Comparison of ENCODE assay signal across 20 cellular contexts in genomic region chr6:41425511-41425910, GRCh38.
DNase-seq lines count a peak whose midpoint lies in the region; ATAC-seq, FAIRE-seq and TF ChIP-seq lines count a peak whose summit lies in the region.
"Had no signal": no experiment of that assay in that cellular context is flagged by ENCODE, and none has a peak within 500 bp of the region (broad histone marks: within the 10 kb centered on the region; RNA-seq: fewer than 3 reads in every experiment).

No MANE protein-coding gene starts in this region.

- POLR2A ChIA-PET in HepG2 (lab: Yijun Ruan, JAX) = interaction anchor here (1.0 to 1.4 kb wide), 2 partner anchors 92 to 121 kb away, joined by 3 to 4 read pairs; no protein-coding TSS in a partner anchor

- ATAC-seq in HepG2 (no peak), right lobe of liver (no peak), GM19035 (IDR thresholded peaks at IDR 0.05; ENCODE audit: unreplicated experiment) (no peak), omental fat pad (ENCODE audit: low FRiP score) (no peak)
- ATAC-seq: GM12878, HCT116 had no signal

- WGBS in HepG2 (ENCODE audit: low lambda C conversion rate) = 70% methylated on average over 1 of the region's 1 CpG
- WGBS in right lobe of liver (ENCODE audit: insufficient coverage, low coverage, low lambda C conversion rate, missing lambda C conversion rate) = 100% methylated on average over 1 of the region's 1 CpG

- H3K4me1 ChIP-seq in HepG2 (ENCODE audit: insufficient read depth, low read length) (peaks cover 40% of the 10 kb centered on the region), right lobe of liver (peaks cover 0 to 11% (median 0%) of the 10 kb centered on the region in 4 donors), osteoblast (ENCODE audit: insufficient read depth, low read length) (peaks cover 20% of the 10 kb centered on the region), tibial artery (peaks cover 0 to 49% (median 43%) of the 10 kb centered on the region in 4 donors)

- H3K9me3 ChIP-seq in HepG2 (ENCODE audit: low read length) = no peaks in the 10 kb centered on the region
- no peaks in the 10 kb centered on the region for H3K9me3 ChIP-seq in right lobe of liver
- no peaks in the 10 kb centered on the region for H3K9me3 ChIP-seq in osteoblast (ENCODE audit: low read depth, low read length)
- no peaks in the 10 kb centered on the region for H3K9me3 ChIP-seq in tibial artery
- H3K9me3 ChIP-seq: BLaER1, Caco-2 had no signal

- in situ Hi-C loops in HepG2 (cut with HindIII; ENCODE audit: extremely low pct_ligation_motif_present, low pct_unique_long_range_greater_than_20kb) = loop anchor here (5.0 kb wide), 2 partner anchors 122 to 167 kb away; partner anchors contain the start of gene FOXP4

- no peak for TF ChIP-seq RAD21 in HepG2 (CRISPR knock-in tag; IDR thresholded peaks at IDR 0.05)

- H3K4me2 ChIP-seq in HepG2 (ENCODE audit: low read depth, low read length) = no peak overlapping the region
- H3K4me2 ChIP-seq in osteoblast (ENCODE audit: insufficient read depth, low read length) = no peak overlapping the region

- no peak for TF ChIP-seq EP300 in HepG2 (IDR thresholded peaks at IDR 0.05; ENCODE audit: low read depth in 2 of 2, low read length in 2 of 2)
- no peak for TF ChIP-seq EP300 in HepG2 (CRISPR knock-in tag; IDR thresholded peaks at IDR 0.05; ENCODE audit: borderline replicate concordance)

- CTCF ChIA-PET in HepG2 (lab: Yijun Ruan, JAX; ENCODE audit: low intra/inter-chr PET ratio, low total read pairs) = interaction anchor here (1.5 to 4.1 kb wide), 4 partner anchors 163 to 258 kb away, joined by 3 to 63 read pairs (median 8); no protein-coding TSS in a partner anchor

- peaks cover 2 to 55% of the 10 kb centered on the region in 2 experiments; a peak in 4 of 5 replicates for H3K27me3 ChIP-seq in HepG2 (ENCODE audit: control insufficient read depth in 1 of 2, insufficient read depth in 2 of 2, low read length in 2 of 2)
- no peaks in the 10 kb centered on the region for H3K27me3 ChIP-seq in right lobe of liver
- peaks cover 55% of the 10 kb centered on the region for H3K27me3 ChIP-seq in osteoblast (ENCODE audit: insufficient read depth, low read length)
- H3K27me3 ChIP-seq in tibial artery = no peaks in the 10 kb centered on the region

- FAIRE-seq in HepG2 (lab: Jason Lieb, UNC) = no peak
- FAIRE-seq: A204.1, GM12878 had no signal

- H3K79me2 ChIP-seq in HepG2 (ENCODE audit: insufficient read depth, low read length) (no peaks in the 10 kb centered on the region), osteoblast (ENCODE audit: insufficient read depth, low read length) (no peaks in the 10 kb centered on the region)

- no peak for DNase-seq in HepG2 (ENCODE audit: low spot score)
- DNase-seq in right lobe of liver = no peak
- DNase-seq in osteoblast (ENCODE audit: insufficient read length, low spot score, missing footprints) = peak; percentile 35
- no peak for DNase-seq in tibial artery
- DNase-seq in omental fat pad (ENCODE audit: low spot score) = no peak
- DNase-seq: Caco-2; CD8-positive, alpha-beta T cell; DMS 273 treated with DMSO at 0.1 percent for 48 hours; DMS79; EL; GDM1; GM23248; H9 had no signal

- H2AFZ ChIP-seq in HepG2 (ENCODE audit: low read length) (no peak overlapping the region), osteoblast (ENCODE audit: low read length) (no peak overlapping the region)
- H2AFZ ChIP-seq: GM23248 had no signal

- TF ChIP-seq CTCF in HepG2 (CRISPR knock-in tag; IDR thresholded peaks at IDR 0.05) = no peak
- no peak for TF ChIP-seq CTCF in right lobe of liver (IDR thresholded peaks at IDR 0.05)
- TF ChIP-seq CTCF in osteoblast (IDR thresholded peaks at IDR 0.05; ENCODE audit: extremely low read depth, low read depth, low read length) = no peak
- no peak for TF ChIP-seq CTCF in tibial artery (IDR thresholded peaks at IDR 0.05)
- TF ChIP-seq CTCF in omental fat pad (IDR thresholded peaks at IDR 0.05) = no peak

- H3K4me3 ChIP-seq in HepG2 (replicated peaks in 1 of 3; ENCODE audit: insufficient read depth in 1 of 3, low read depth in 2 of 3, low read length in 3 of 3) (no peak overlapping the region), right lobe of liver (no peak overlapping the region), osteoblast (ENCODE audit: insufficient read depth, low read length) (no peak overlapping the region), tibial artery (no peak overlapping the region)
- H3K4me3 ChIP-seq: BLaER1, GM12878, GM23248 had no signal

- TF ChIP-seq POLR2A in HepG2 (IDR thresholded peaks at IDR 0.05; ENCODE audit: insufficient read depth in 1 of 2, low read depth in 2 of 2, low read length in 2 of 2) (no peak), right lobe of liver (IDR thresholded peaks at IDR 0.05) (no peak)

- BruUV-seq in HepG2 (replicated peaks; lab: Mats Ljungman, UMichigan) = no TSS peak

- intact Hi-C loops in HepG2 (cut with micrococcal nuclease; ENCODE audit: unreplicated experiment) (no loop called here), right lobe of liver (cut with DNase I) (loop anchor here in 1 of 2 donors (10.0 kb wide), 1 partner anchor 169 kb away; no protein-coding TSS in a partner anchor), tibial artery (cut with DNase I; ENCODE audit: low total_unique reads) (loop anchor here (5.0 kb wide), 3 partner anchors 47 to 122 kb away; partner anchors contain the start of gene FOXP4)

- H4K20me1 ChIP-seq in HepG2 (ENCODE audit: insufficient read depth, low read length) (no peaks in the 10 kb centered on the region), osteoblast (ENCODE audit: insufficient read depth, low read length) (no peaks in the 10 kb centered on the region)

- H3K36me3 ChIP-seq in HepG2 (replicated peaks in 1 of 2; ENCODE audit: control insufficient read depth in 1 of 2, insufficient read depth in 2 of 2, low read length in 2 of 2) (no peaks in the 10 kb centered on the region), right lobe of liver (no peaks in the 10 kb centered on the region), osteoblast (ENCODE audit: insufficient read depth, low read length) (no peaks in the 10 kb centered on the region), tibial artery (no peaks in the 10 kb centered on the region)
- H3K36me3 ChIP-seq: BLaER1 had no signal

- no peak overlapping the region for H3K9ac ChIP-seq in HepG2 (ENCODE audit: insufficient read depth, low read depth, low read length)
- H3K9ac ChIP-seq: BLaER1, GM23248 had no signal

- H3K27ac ChIP-seq in HepG2 (ENCODE audit: extremely low read length, insufficient read depth, low read length) (no peak overlapping the region), right lobe of liver (no peak overlapping the region), osteoblast (ENCODE audit: low read depth, low read length) (no peak overlapping the region), tibial artery (peak overlapping the region; percentile 81 to 86)
- H3K27ac ChIP-seq: 22Rv1, BLaER1, C4-2B, GM23248 had no signal

TF ChIP-seq in HepG2, 621 proteins besides CTCF, POLR2A, EP300 and RAD21 (continues in another document):
- TF ChIP-seq KDM1A (CRISPR knock-in tag; IDR thresholded peaks at IDR 0.05) (peak; percentile 72; the same call in 1 of the 2 replicates), ZNF609 (CRISPR knock-in tag; IDR thresholded peaks at IDR 0.05; ENCODE audit: borderline replicate concordance) (no peak), ZNF282 (IDR thresholded peaks at IDR 0.05; ENCODE audit: partially characterized antibody) (no peak), HNF4G (IDR thresholded peaks at IDR 0.05; ENCODE audit: borderline replicate concordance, low read depth, low read length) (no peak), HNF4G (CRISPR knock-in tag; IDR thresholded peaks at IDR 0.05; ENCODE audit: borderline replicate concordance, low read depth) (no peak), TOE1 (CRISPR knock-in tag; IDR thresholded peaks at IDR 0.05) (no peak), AGO2 (optimal IDR thresholded peaks at IDR 0.05; ENCODE audit: low read depth, low read length) (no peak), PREB (CRISPR knock-in tag; IDR thresholded peaks at IDR 0.05) (no peak), SPEN (CRISPR knock-in tag; IDR thresholded peaks at IDR 0.05; ENCODE audit: low read depth) (no peak)

Comparison
In these comparisons a context has a peak if more than half of its experiments do, and no peak if none do; other contexts are left out.
1. H3K27ac ChIP-seq: peak in tibial artery (2 of 2); none in HepG2 (single experiment), right lobe of liver (0 of 3) and osteoblast (single experiment).